ENCODE assay signal across 19 cellular contexts in the genomic region with DNA sequence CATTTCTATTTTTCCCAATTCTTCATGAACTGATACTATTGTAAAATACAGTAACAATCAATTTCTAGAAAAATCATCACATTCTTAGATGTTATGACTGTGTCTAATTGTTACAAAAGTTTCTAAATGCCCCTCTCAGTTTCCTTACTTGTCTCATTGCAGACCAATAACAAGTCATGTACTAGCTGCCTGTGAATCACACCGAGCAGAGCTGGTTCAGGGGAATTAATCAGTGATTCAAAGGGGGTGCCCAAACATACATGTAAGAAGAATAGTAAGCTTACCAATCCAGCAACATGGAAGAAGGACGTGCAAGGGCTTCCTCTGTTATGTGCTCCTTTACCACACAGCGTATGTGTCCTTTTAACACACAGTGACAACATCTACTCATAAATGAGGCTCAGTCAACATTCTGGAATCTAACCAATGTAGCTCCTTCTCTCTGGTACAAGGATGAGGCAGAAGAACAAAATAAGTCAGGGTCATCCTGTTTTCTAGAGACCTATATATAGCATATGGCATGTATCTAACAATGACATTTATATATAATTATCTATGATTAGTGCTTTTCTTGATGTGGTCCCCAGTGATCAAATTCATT.
"Had no signal": no experiment of that assay in that cellular context is flagged by ENCODE, and none has a peak within 500 bp of the region (broad histone marks: within the 10 kb centered on the region; RNA-seq: fewer than 3 reads in every experiment).

No MANE protein-coding gene starts in this region.

- H3K36me3 Mint-ChIP-seq: activated naive CD4-positive, alpha-beta T cell treated with anti-CD3 and anti-CD28 coated beads, Interleukin-2, amount 50 U/mL, for 24 hours had no signal

- ATAC-seq: PC-3, WTC11 had no signal

- H3K9me3 Mint-ChIP-seq: activated naive CD4-positive, alpha-beta T cell treated with anti-CD3 and anti-CD28 coated beads, Interleukin-2, amount 50 U/mL, for 24 hours; T-helper 1 cell treated with Interleukin-12 subunit alpha and Interleukin-12 subunit beta and Interleukin-4 antibody, amounts not matched to agents 30 μg/mL and 1 μg/mL, for 36 hours; WTC11 had no signal

- H3K27ac Mint-ChIP-seq: T-helper 1 cell treated with Interleukin-12 subunit alpha and Interleukin-12 subunit beta and Interleukin-4 antibody, amounts not matched to agents 30 μg/mL and 1 μg/mL, for 36 hours; WTC11 had no signal

- DNase-seq: activated CD4-positive, alpha-beta T cell treated with anti-CD3 and anti-CD28 coated beads, Interleukin-2, amount 50 U/mL, for 1 hour; activated CD4-positive, CD25-positive, alpha-beta regulatory T cell treated with anti-CD3 and anti-CD28 coated beads, Interleukin-2, amount 50 U/mL, for 72 hours; activated effector memory CD4-positive, alpha-beta T cell treated with Interleukin-2 at 50 U/mL for 16 hours; activated naive CD4-positive, alpha-beta T cell; aorta; caudate nucleus; MG63; MV-4-11; NCI-H1105 treated with DMSO at 0.1 percent for 48 hours; NCI-H1436 treated with DMSO at 0.1 percent for 48 hours; NCI-H187; NCI-H2081; NCI-H446; NCI-H524; PC-3; SHP77 treated with DMSO at 0.1 percent for 48 hours had no signal

- H3K4me1 Mint-ChIP-seq: activated naive CD4-positive, alpha-beta T cell treated with anti-CD3 and anti-CD28 coated beads, Interleukin-2, amount 50 U/mL, for 24 hours; WTC11 had no signal

- H3K4me3 Mint-ChIP-seq: activated naive CD4-positive, alpha-beta T cell treated with anti-CD3 and anti-CD28 coated beads, Interleukin-2, amount 50 U/mL, for 24 hours; T-helper 1 cell treated with Interleukin-12 subunit alpha and Interleukin-12 subunit beta and Interleukin-4 antibody, amounts not matched to agents 30 μg/mL and 1 μg/mL, for 36 hours; WTC11 had no signal
